ENCODE assay signal across 10 cellular contexts in genomic region chr6:84762220-84762940, GRCh38. TPM values are rescaled to one million over a fixed set of nuclear protein-coding genes. Genes with fewer than 3 reads are reported as not detected.
DNase-seq lines count a peak whose midpoint lies in the region; ATAC-seq and TF ChIP-seq lines count a peak whose summit lies in the region.
"Had no signal": no experiment of that assay in that cellular context is flagged by ENCODE, and none has a peak within 500 bp of the region (broad histone marks: within the 10 kb centered on the region; RNA-seq: fewer than 3 reads in every experiment).

No MANE protein-coding gene starts in this region.

- H3K4me1 Mint-ChIP-seq in activated CD4-positive, alpha-beta T cell treated with anti-CD3 and anti-CD28 coated beads for 36 hours: peaks cover 9% of the 10 kb centered on the region

- WGBS in urinary bladder: 19% methylated on average over 36 of the region's 36 CpGs

- H3K4me1 ChIP-seq in urinary bladder (ENCODE audit: insufficient read depth): no peaks in the 10 kb centered on the region
- H3K4me1 ChIP-seq: BLaER1 had no signal

- intact Hi-C loops in activated CD4-positive, alpha-beta T cell treated with anti-CD3 and anti-CD28 coated beads for 36 hours (cut with DNase I, micrococcal nuclease): loop anchor here in 1 of 2 experiments (10.0 kb wide), 1 partner anchor 1058 kb away; the partner anchor contains the start of gene SNAP91

- TF ChIP-seq CTCF in brain microvascular endothelial cell (IDR thresholded peaks at IDR 0.05; ENCODE audit: low read depth, low read length, missing control alignments) (peak; percentile 56), kidney epithelial cell (IDR thresholded peaks at IDR 0.05; ENCODE audit: insufficient read depth, low read length, poor library complexity, severe bottlenecking) (peak; percentile 62)

- H3K27me3 Mint-ChIP-seq in activated CD4-positive, alpha-beta T cell treated with anti-CD3 and anti-CD28 coated beads for 36 hours: peaks cover 42% of the 10 kb centered on the region

- ATAC-seq in activated CD4-positive, alpha-beta T cell treated with anti-CD3 and anti-CD28 coated beads for 36 hours: no peak

- no peak overlapping the region for H3K4me3 Mint-ChIP-seq in activated CD4-positive, alpha-beta T cell treated with anti-CD3 and anti-CD28 coated beads for 36 hours

- H3K36me3 ChIP-seq in brain microvascular endothelial cell (replicated peaks): peaks cover 20% of the 10 kb centered on the region
- H3K36me3 ChIP-seq in kidney epithelial cell (ENCODE audit: control insufficient read depth, insufficient read depth, low read length): no peaks in the 10 kb centered on the region
- H3K36me3 ChIP-seq in urinary bladder (ENCODE audit: insufficient read depth): no peaks in the 10 kb centered on the region
- H3K36me3 ChIP-seq: BLaER1 had no signal

- H3K9me3 Mint-ChIP-seq in activated CD4-positive, alpha-beta T cell treated with anti-CD3 and anti-CD28 coated beads for 36 hours (ENCODE audit: low read depth): peaks cover 2% of the 10 kb centered on the region

- DNase-seq in NCI-H82 (lab: John Stamatoyannopoulos, UW) (peak; percentile 13), NCI-H82 treated with DMSO at 0.1 percent for 48 hours (lab: John Stamatoyannopoulos, UW; ENCODE audit: unreplicated experiment) (no peak), brain microvascular endothelial cell (no peak), kidney epithelial cell (ENCODE audit: low read depth) (no peak)
- DNase-seq in activated CD4-positive, CD25-positive, alpha-beta regulatory T cell treated with anti-CD3 and anti-CD28 coated beads, Interleukin-2, amount 50 U/mL, for 72 hours: no peak
- DNase-seq in activated CD4-positive, alpha-beta T cell treated with anti-CD3 and anti-CD28 coated beads for 36 hours: no peak
- DNase-seq in stimulated activated CD4-positive, alpha-beta T cell treated with anti-CD3 and anti-CD28 coated beads, Interleukin-1b, Interleukin-23, amount 100 ng/mL, for 48 hours: no peak
- DNase-seq: NCI-H1105 treated with DMSO at 0.1 percent for 48 hours had no signal

- peak overlapping the region; percentile 76 for H3K4me3 ChIP-seq in brain microvascular endothelial cell (ENCODE audit: low read depth, low read length)
- H3K4me3 ChIP-seq in kidney epithelial cell (ENCODE audit: low read depth, low read length): peak overlapping the region; percentile 65
- peak overlapping the region; percentile 47 for H3K4me3 ChIP-seq in urinary bladder (ENCODE audit: low read depth, low read length)
- H3K4me3 ChIP-seq: BLaER1 had no signal

- no peak overlapping the region for H3K27ac Mint-ChIP-seq in activated CD4-positive, alpha-beta T cell treated with anti-CD3 and anti-CD28 coated beads for 36 hours

- POLR2A ChIA-PET in activated CD4-positive, alpha-beta T cell treated with anti-CD3 and anti-CD28 coated beads for 36 hours (lab: Charles Lee): no interaction called here

- CTCF ChIA-PET in activated CD4-positive, alpha-beta T cell treated with anti-CD3 and anti-CD28 coated beads for 36 hours (lab: Charles Lee): interaction anchor here (0.5 to 1.3 kb wide), 2 partner anchors 10 to 33 kb away, joined by 4 read pairs; no protein-coding TSS in a partner anchor

- H3K27ac ChIP-seq in brain microvascular endothelial cell (peak overlapping the region; percentile 96), urinary bladder (ENCODE audit: low read depth) (peak overlapping the region; percentile 11)
- H3K27ac ChIP-seq: BLaER1 had no signal

- H3K36me3 Mint-ChIP-seq in activated CD4-positive, alpha-beta T cell treated with anti-CD3 and anti-CD28 coated beads for 36 hours (ENCODE audit: low read depth): no peaks in the 10 kb centered on the region

- H3K27me3 ChIP-seq in brain microvascular endothelial cell (replicated peaks) (no peaks in the 10 kb centered on the region), kidney epithelial cell (ENCODE audit: control insufficient read depth, insufficient read depth, low read length) (peaks cover 41% of the 10 kb centered on the region)

- in situ Hi-C loops in brain microvascular endothelial cell (cut with HindIII; ENCODE audit: low pct_ligation_motif_present, low sequenced_read_pairs): no loop called here

RNA-seq across cellular contexts. Expression of gene TBX18, which starts 2.0 kb away (rescaled TPM):
- 0.46 and 0.48 TPM in 2 replicates for total RNA-seq in kidney epithelial cell
- 68.1 TPM for total RNA-seq in urinary bladder
- 8.3 TPM for polyA plus RNA-seq in urinary bladder
- not detected for total RNA-seq in activated CD4-positive, alpha-beta T cell treated with anti-CD3 and anti-CD28 coated beads for 36 hours

Comparison
In these comparisons a context has a peak if more than half of its experiments do, and no peak if none do; other contexts are left out.
1. RNA of gene TBX18, which starts 2.0 kb away (total RNA-seq): 68.1 TPM in urinary bladder (single experiment); 0.46 to 0.48 TPM in kidney epithelial cell and not detected in activated CD4-positive, alpha-beta T cell treated with anti-CD3 and anti-CD28 coated beads for 36 hours; every median in the first group is over 10 times any median in the second.
2. Peak in every context shown above with its lines, with median percentiles within 50 percentile points of each other: H3K4me3 ChIP-seq.